Comparison of ENCODE assay signal across 9 cellular contexts in the genomic region with DNA sequence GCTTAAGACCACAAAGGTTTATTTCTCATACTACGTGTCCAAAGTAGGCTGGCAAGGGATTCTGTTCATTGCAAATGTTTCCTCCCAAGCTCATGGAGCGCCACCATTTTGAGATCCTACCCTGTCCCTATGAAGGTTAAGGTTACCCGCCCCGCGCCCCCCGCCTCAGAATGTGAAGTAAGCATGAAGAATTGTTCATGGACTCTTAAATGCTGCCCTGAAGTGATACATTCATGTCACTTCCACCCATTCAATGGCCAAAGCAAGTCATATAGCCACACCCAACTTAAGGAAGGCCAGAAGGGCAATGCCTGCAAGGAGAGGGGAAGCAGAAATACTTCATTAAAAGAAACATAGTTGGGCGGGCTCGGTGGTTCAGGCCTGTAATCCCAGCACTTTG. TPM values are rescaled to one million over a fixed set of nuclear protein-coding genes. Genes with fewer than 3 reads are reported as not detected.
DNase-seq lines count a peak whose midpoint lies in the region; ATAC-seq and TF ChIP-seq lines count a peak whose summit lies in the region.
"Had no signal": no experiment of that assay in that cellular context is flagged by ENCODE, and none has a peak within 500 bp of the region (broad histone marks: within the 10 kb centered on the region; RNA-seq: fewer than 3 reads in every experiment).

No MANE protein-coding gene starts in this region.

- H3K27me3 ChIP-seq in adipocyte (replicated peaks; ENCODE audit: control insufficient read depth, insufficient read depth, low read length) = no peaks in the 10 kb centered on the region
- no peaks in the 10 kb centered on the region for H3K27me3 ChIP-seq in lung (ENCODE audit: control insufficient read depth, insufficient read depth)
- H3K27me3 ChIP-seq in thyroid gland = no peaks in the 10 kb centered on the region
- no peaks in the 10 kb centered on the region for H3K27me3 ChIP-seq in effector memory CD4-positive, alpha-beta T cell (replicated peaks; ENCODE audit: control insufficient read depth, insufficient read depth, low read length, poor library complexity, severe bottlenecking)

- intact Hi-C loops in thyroid gland (cut with DNase I) = no loop called here

- H3K36me3 ChIP-seq in adipocyte (ENCODE audit: control insufficient read depth, insufficient read depth, low read length, severe bottlenecking) (no peaks in the 10 kb centered on the region), lung (ENCODE audit: control insufficient read depth in 2 of 2, insufficient read depth in 2 of 2, low read length in 2 of 2) (no peaks in the 10 kb centered on the region), thyroid gland (no peaks in the 10 kb centered on the region)
- no peaks in the 10 kb centered on the region for H3K36me3 ChIP-seq in effector memory CD4-positive, alpha-beta T cell (ENCODE audit: control insufficient read depth, insufficient read depth, low read length)

- H3K27me3 Mint-ChIP-seq in activated T-cell treated with anti-CD3 and anti-CD28 coated beads, Interleukin-2, amount 50 U/mL, for 4 hours (ENCODE audit: low read depth) = peaks cover 2% of the 10 kb centered on the region

- peaks cover 55% of the 10 kb centered on the region for H3K4me1 ChIP-seq in adipocyte (ENCODE audit: control insufficient read depth, insufficient read depth, low read length)
- H3K4me1 ChIP-seq in lung (ENCODE audit: control insufficient read depth in 2 of 2, insufficient read depth in 2 of 2, low read length in 2 of 2) = peaks cover 7 to 13% of the 10 kb centered on the region in 2 donors
- H3K4me1 ChIP-seq in thyroid gland = peaks cover 9 to 37% of the 10 kb centered on the region in 2 donors
- H3K4me1 ChIP-seq in effector memory CD4-positive, alpha-beta T cell (ENCODE audit: control insufficient read depth, insufficient read depth, low read length, poor library complexity, severe bottlenecking) = peaks cover 17% of the 10 kb centered on the region

- no peaks in the 10 kb centered on the region for H3K9me3 Mint-ChIP-seq in activated T-cell treated with anti-CD3 and anti-CD28 coated beads, Interleukin-2, amount 50 U/mL, for 4 hours

- H3K4me1 Mint-ChIP-seq in activated T-cell treated with anti-CD3 and anti-CD28 coated beads, Interleukin-2, amount 50 U/mL, for 4 hours (ENCODE audit: low read depth) = peaks cover 23% of the 10 kb centered on the region

- H3K9me3 ChIP-seq in adipocyte (ENCODE audit: control insufficient read depth, low read length) (no peaks in the 10 kb centered on the region), lung (ENCODE audit: control insufficient read depth in 2 of 2, insufficient read depth in 1 of 2, low read length in 1 of 2) (no peaks in the 10 kb centered on the region), thyroid gland (no peaks in the 10 kb centered on the region)
- H3K9me3 ChIP-seq in effector memory CD4-positive, alpha-beta T cell (ENCODE audit: control insufficient read depth, low read length) = no peaks in the 10 kb centered on the region

- H3K36me3 Mint-ChIP-seq in activated T-cell treated with anti-CD3 and anti-CD28 coated beads, Interleukin-2, amount 50 U/mL, for 4 hours (ENCODE audit: insufficient read depth) = no peaks in the 10 kb centered on the region

- no peak for ATAC-seq in activated T-cell treated with anti-CD3 and anti-CD28 coated beads, Interleukin-2, amount 50 U/mL, for 4 hours
- ATAC-seq in lung (ENCODE audit: insufficient read depth, low FRiP score) = no peak

- 78 to 81% methylated on average over 8 of the region's 8 CpGs for WGBS in lung, 2 donors
- 85 to 87% methylated on average over 8 of the region's 8 CpGs for WGBS in thyroid gland, 2 donors

- H3K4me3 ChIP-seq in adipocyte (ENCODE audit: low read length) = peak overlapping the region; percentile 88
- no peak overlapping the region for H3K4me3 ChIP-seq in lung
- H3K4me3 ChIP-seq in thyroid gland (replicated peaks in 1 of 3) = no peak overlapping the region
- no peak overlapping the region for H3K4me3 ChIP-seq in effector memory CD4-positive, alpha-beta T cell (ENCODE audit: insufficient read depth, low read depth, low read length, poor library complexity, severe bottlenecking)

- TF ChIP-seq POLR2A in thyroid gland (IDR thresholded peaks at IDR 0.05) = no peak

- DNase-seq in activated T-cell treated with anti-CD3 and anti-CD28 coated beads, Interleukin-2, amount 50 U/mL, for 4 hours = no peak
- DNase-seq in activated T-cell treated with anti-CD3 and anti-CD28 coated beads, Interleukin-2, amount 50 U/mL, for 1 hour = no peak
- DNase-seq in adipocyte (ENCODE audit: low read depth) = no peak
- no peak for DNase-seq in lung (ENCODE audit: low spot score)
- DNase-seq in thyroid gland = no peak
- no peak for DNase-seq in occipital lobe (lab: John Stamatoyannopoulos, UW)
- DNase-seq in HUDEP-2 (lab: John Stamatoyannopoulos, UW; ENCODE audit: unreplicated experiment in 76 of 76) = no peak
- DNase-seq in effector memory CD4-positive, alpha-beta T cell = no peak

- TF ChIP-seq CTCF in lung (IDR thresholded peaks at IDR 0.05; ENCODE audit: control extremely low read depth, extremely low read depth) = no peak
- no peak for TF ChIP-seq CTCF in thyroid gland (IDR thresholded peaks at IDR 0.05)

- H3K9ac ChIP-seq in adipocyte (ENCODE audit: low read length) = peak overlapping the region; percentile 97

- peak overlapping the region; percentile 80 for H3K4me3 Mint-ChIP-seq in activated T-cell treated with anti-CD3 and anti-CD28 coated beads, Interleukin-2, amount 50 U/mL, for 4 hours

- peak overlapping the region; percentile 55 to 64 for H3K27ac ChIP-seq in lung (ENCODE audit: low read depth in 1 of 2, low read length in 1 of 2)
- peak overlapping the region in 2 of 3 donors; percentile 95 to 98 for H3K27ac ChIP-seq in thyroid gland
- H3K27ac ChIP-seq in effector memory CD4-positive, alpha-beta T cell (ENCODE audit: insufficient read depth, low read length, poor library complexity, severe bottlenecking) = no peak overlapping the region

RNA-seq across cellular contexts. Expression of gene TMEM253, which starts 4.2 kb away (rescaled TPM):
- total RNA-seq in activated T-cell treated with anti-CD3 and anti-CD28 coated beads, Interleukin-2, amount 50 U/mL, for 4 hours = not detected
- total RNA-seq in lung = under 1 TPM; 0.20 to 0.52 TPM
- under 1 TPM; 0.24 to 0.43 TPM for polyA plus RNA-seq in lung
- 1 to 10 TPM in 2 of 4 donors, under 1 TPM in 1, not detected in 1; 0.81 to 3.1 (median 2.8) TPM for total RNA-seq in thyroid gland
- not detected for total RNA-seq in occipital lobe

RNA-seq across cellular contexts. Expression of gene ZNF219, which starts 6.6 kb away (rescaled TPM):
- 1 to 10 TPM; 5.5 to 7.0 (median 6.5) TPM for total RNA-seq in activated T-cell treated with anti-CD3 and anti-CD28 coated beads, Interleukin-2, amount 50 U/mL, for 4 hours
- total RNA-seq in lung (10 to 100 TPM in 1 of 2 donors, 1 to 10 TPM in 1; 8.0 to 48.5 TPM), thyroid gland (10 to 100 TPM; 53.6 to 82.7 (median 67.3) TPM), occipital lobe (9.7 TPM)
- 10 to 100 TPM; 21.6 to 38.3 TPM for polyA plus RNA-seq in lung

RNA-seq across cellular contexts. Expression of gene ARHGEF40, which starts 35.0 kb away (rescaled TPM):
- under 1 TPM; 0.11 to 0.35 (median 0.23) TPM for total RNA-seq in activated T-cell treated with anti-CD3 and anti-CD28 coated beads, Interleukin-2, amount 50 U/mL, for 4 hours
- total RNA-seq in lung = 10 to 100 TPM; 36.7 to 48.6 TPM
- 10 to 100 TPM; 13.1 to 17.8 TPM for polyA plus RNA-seq in lung
- 10 to 100 TPM; 28.1 to 44.8 (median 43.4) TPM for total RNA-seq in thyroid gland
- 15.9 TPM for total RNA-seq in occipital lobe

RNA-seq across cellular contexts. Expression of gene RNASE8, which starts 47.5 kb away (rescaled TPM):
- not detected for total RNA-seq in activated T-cell treated with anti-CD3 and anti-CD28 coated beads, Interleukin-2, amount 50 U/mL, for 4 hours
- not detected for total RNA-seq in lung
- polyA plus RNA-seq in lung = not detected
- total RNA-seq in thyroid gland = not detected
- not detected for total RNA-seq in occipital lobe
- total RNA-seq: left lobe of liver had no signal

RNA-seq across cellular contexts. Expression of gene OR5AU1, which starts 50.8 kb away (rescaled TPM):
- not detected for total RNA-seq in activated T-cell treated with anti-CD3 and anti-CD28 coated beads, Interleukin-2, amount 50 U/mL, for 4 hours
- total RNA-seq in lung = not detected
- not detected for polyA plus RNA-seq in lung
- not detected for total RNA-seq in thyroid gland
- not detected for total RNA-seq in occipital lobe
- total RNA-seq: left lobe of liver had no signal

Comparison
In these comparisons a context has a peak if more than half of its experiments do, and no peak if none do; other contexts are left out.
1. RNA of gene ARHGEF40, which starts 35.0 kb away (total RNA-seq): 36.7 to 48.6 TPM in lung, 28.1 to 44.8 TPM in thyroid gland and 15.9 TPM in occipital lobe (single experiment); 0.11 to 0.35 TPM in activated T-cell treated with anti-CD3 and anti-CD28 coated beads, Interleukin-2, amount 50 U/mL, for 4 hours; every median in the first group is over 10 times any median in the second.